8 cellular contexts compared by ENCODE assay signal in genomic region chr6:56954389-56955170, GRCh38. TPM values are rescaled to one million over a fixed set of nuclear protein-coding genes. Genes with fewer than 3 reads are reported as not detected.
A peak's percentile ranks its signal among the peaks of the same experiment; 100 is the strongest.
DNase-seq lines count a peak whose midpoint lies in the region; ATAC-seq and TF ChIP-seq lines count a peak whose summit lies in the region.

TSS of gene BEND6 (plus strand) at chr6:56955107. CDS start at chr6:56981811, 26,704 bp downstream.

- TF ChIP-seq CTCF in A673 (conservative IDR thresholded peaks at IDR 0.05; ENCODE audit: low read depth, low read length) (no peak), GM12875 (IDR thresholded peaks at IDR 0.05; ENCODE audit: borderline replicate concordance, insufficient read depth, low read depth, low read length) (no peak), mucosa of descending colon (IDR thresholded peaks at IDR 0.05) (no peak)

- H3K27me3 ChIP-seq in A673 (replicated peaks; ENCODE audit: insufficient read depth, low read depth, low read length, poor library complexity), result no peaks in the 10 kb centered on the region
- H3K27me3 ChIP-seq in subcutaneous abdominal adipose tissue (ENCODE audit: control insufficient read depth in 5 of 5, insufficient read depth in 4 of 5, low read length in 5 of 5), result peaks cover 0 to 7% (median 5%) of the 10 kb centered on the region in 5 donors

- H3K9me3 ChIP-seq in A673 (ENCODE audit: low read depth, low read length, poor library complexity, severe bottlenecking) (no peaks in the 10 kb centered on the region), mucosa of descending colon (no peaks in the 10 kb centered on the region), subcutaneous abdominal adipose tissue (ENCODE audit: control insufficient read depth in 5 of 5, low read length in 5 of 5) (no peaks in the 10 kb centered on the region)

- H3K9ac ChIP-seq in subcutaneous abdominal adipose tissue (ENCODE audit: low read length in 5 of 5), result peak within 1 kb of the TSS in 4 of 5 donors; percentile 49 to 59 (median 56)

- intact Hi-C loops in A673 (cut with micrococcal nuclease; ENCODE audit: unreplicated experiment) (loop anchor here (2.0 to 5.0 kb wide), 2 partner anchors 134 to 363 kb away; partner anchors contain the start of gene PRIM2), mucosa of descending colon (cut with DNase I, micrococcal nuclease) (no loop called here)
- intact Hi-C loops in activated CD4-positive, alpha-beta T cell treated with anti-CD3 and anti-CD28 coated beads, Interleukin-2, amount 10 ng/mL, durations not matched to agents 24 days and 14 days (cut with micrococcal nuclease), result loop anchor here (1.0 to 5.0 kb wide), 7 partner anchors 52 to 362 kb away; partner anchors contain the start of genes BAG2, KIAA1586 and RAB23

- no peaks in the 10 kb centered on the region for H3K9me3 Mint-ChIP-seq in activated CD4-positive, alpha-beta T cell treated with anti-CD3 and anti-CD28 coated beads, Interleukin-2, amount 10 ng/mL, durations not matched to agents 24 days and 14 days

- BruUV-seq in A673 (replicated peaks; lab: Mats Ljungman, UMichigan), result no TSS peak

- peaks cover 15% of the 10 kb centered on the region for H3K4me1 Mint-ChIP-seq in activated CD4-positive, alpha-beta T cell treated with anti-CD3 and anti-CD28 coated beads, Interleukin-2, amount 10 ng/mL, durations not matched to agents 24 days and 14 days

- H3K4me3 ChIP-seq in A673 (ENCODE audit: low read depth, low read length, poor library complexity, severe bottlenecking) (peak within 1 kb of the TSS; percentile 77), GM12875 (ENCODE audit: low read depth, low read length) (peak within 1 kb of the TSS; percentile 42), mucosa of descending colon (peak within 1 kb of the TSS; percentile 17), subcutaneous abdominal adipose tissue (ENCODE audit: low read depth in 1 of 5, low read length in 5 of 5) (peak within 1 kb of the TSS; percentile 69 to 81 (median 78))

- H3K36me3 Mint-ChIP-seq in activated CD4-positive, alpha-beta T cell treated with anti-CD3 and anti-CD28 coated beads, Interleukin-2, amount 10 ng/mL, durations not matched to agents 24 days and 14 days (ENCODE audit: low read depth), result no peaks in the 10 kb centered on the region

- H3K27ac Mint-ChIP-seq in activated CD4-positive, alpha-beta T cell treated with anti-CD3 and anti-CD28 coated beads, Interleukin-2, amount 10 ng/mL, durations not matched to agents 24 days and 14 days, result peak within 1 kb of the TSS; percentile 78

- CTCF ChIA-PET in A673 (lab: Charles Lee), result interaction anchor here (1.0 to 1.2 kb wide), 3 partner anchors 50 to 362 kb away, joined by 3 to 7 read pairs (median 5); partner anchors contain the start of gene PRIM2

- H3K4me3 Mint-ChIP-seq in activated CD4-positive, alpha-beta T cell treated with anti-CD3 and anti-CD28 coated beads, Interleukin-2, amount 10 ng/mL, durations not matched to agents 24 days and 14 days, result peak within 1 kb of the TSS; percentile 90

- POLR2A ChIA-PET in A673 (lab: Charles Lee; ENCODE audit: low non-redundant PET), result no interaction called here

- DNase-seq in A673 (ENCODE audit: low spot score), result peak; percentile 86
- DNase-seq in NAMALWA (ENCODE audit: low spot score), result peak; percentile 14
- peak; percentile 79 for DNase-seq in activated CD4-positive, alpha-beta T cell treated with anti-CD3 and anti-CD28 coated beads, Interleukin-2, amount 10 ng/mL, durations not matched to agents 24 days and 14 days
- no peak for DNase-seq in epithelial cell of prostate (ENCODE audit: low read depth, low spot score)
- DNase-seq in mucosa of descending colon, result peak; percentile 18 to 52 (median 41)

- H3K4me1 ChIP-seq in A673 (ENCODE audit: insufficient read depth, low read length, poor library complexity, severe bottlenecking), result peaks cover 26% of the 10 kb centered on the region
- H3K4me1 ChIP-seq in mucosa of descending colon (ENCODE audit: low read depth), result peaks cover 10% of the 10 kb centered on the region
- peaks cover 0 to 21% (median 20%) of the 10 kb centered on the region in 5 donors for H3K4me1 ChIP-seq in subcutaneous abdominal adipose tissue (ENCODE audit: control insufficient read depth in 5 of 5, insufficient read depth in 5 of 5, low read length in 5 of 5)

- H3K27ac ChIP-seq in A673 (ENCODE audit: low read depth, low read length, poor library complexity, severe bottlenecking), result peak within 1 kb of the TSS; percentile 80
- peak within 1 kb of the TSS; percentile 44 for H3K27ac ChIP-seq in epithelial cell of prostate
- peak within 1 kb of the TSS; percentile 20 for H3K27ac ChIP-seq in subcutaneous abdominal adipose tissue (ENCODE audit: low read depth, low read length)

- ATAC-seq in HG02571 (IDR thresholded peaks at IDR 0.05; ENCODE audit: unreplicated experiment), result peak; percentile 35
- peak; percentile 60 for ATAC-seq in mucosa of descending colon

- H3K36me3 ChIP-seq in A673 (ENCODE audit: insufficient read depth, low read length, poor library complexity, severe bottlenecking) (no peaks in the 10 kb centered on the region), mucosa of descending colon (ENCODE audit: low read depth) (no peaks in the 10 kb centered on the region), subcutaneous abdominal adipose tissue (ENCODE audit: control insufficient read depth in 5 of 5, insufficient read depth in 5 of 5, low read length in 5 of 5) (no peaks in the 10 kb centered on the region)

- H3K27me3 Mint-ChIP-seq in activated CD4-positive, alpha-beta T cell treated with anti-CD3 and anti-CD28 coated beads, Interleukin-2, amount 10 ng/mL, durations not matched to agents 24 days and 14 days, result peaks cover 64% of the 10 kb centered on the region

RNA-seq across cellular contexts. Expression of gene BEND6, which starts in this region (rescaled TPM):
- 3.8 and 5.3 TPM in 2 replicates for total RNA-seq in A673 (2021)
- not detected in 2 replicates for total RNA-seq in activated CD4-positive, alpha-beta T cell treated with anti-CD3 and anti-CD28 coated beads, Interleukin-2, amount 10 ng/mL, durations not matched to agents 24 days and 14 days
- total RNA-seq in mucosa of descending colon, result 1 to 10 TPM in 1 of 3 donors, under 1 TPM in 2; 0.17 to 1.4 (median 0.31) TPM

Comparison
In these comparisons a context has a peak if more than half of its experiments do, and no peak if none do; other contexts are left out.
1. Peak in DNase-seq in activated CD4-positive, alpha-beta T cell treated with anti-CD3 and anti-CD28 coated beads, Interleukin-2, amount 10 ng/mL, durations not matched to agents 24 days and 14 days; RNA of the gene not detected or under 1 TPM.
2. H3K27ac ChIP-seq: peak in every context shown above with its lines; median percentile 80 in A673; 44 in epithelial cell of prostate; 20 in subcutaneous abdominal adipose tissue.
3. H3K4me3 ChIP-seq: peak in every context shown above with its lines; median percentile 78 in subcutaneous abdominal adipose tissue; 77 in A673; 42 in GM12875; 17 in mucosa of descending colon.
4. intact Hi-C loops: an anchor here in A673 (2.0 to 5.0 kb wide) and activated CD4-positive, alpha-beta T cell treated with anti-CD3 and anti-CD28 coated beads, Interleukin-2, amount 10 ng/mL, durations not matched to agents 24 days and 14 days (1.0 to 5.0 kb wide); none called in mucosa of descending colon.